ENCODE assay signal across 20 cellular contexts in the genomic region with DNA sequence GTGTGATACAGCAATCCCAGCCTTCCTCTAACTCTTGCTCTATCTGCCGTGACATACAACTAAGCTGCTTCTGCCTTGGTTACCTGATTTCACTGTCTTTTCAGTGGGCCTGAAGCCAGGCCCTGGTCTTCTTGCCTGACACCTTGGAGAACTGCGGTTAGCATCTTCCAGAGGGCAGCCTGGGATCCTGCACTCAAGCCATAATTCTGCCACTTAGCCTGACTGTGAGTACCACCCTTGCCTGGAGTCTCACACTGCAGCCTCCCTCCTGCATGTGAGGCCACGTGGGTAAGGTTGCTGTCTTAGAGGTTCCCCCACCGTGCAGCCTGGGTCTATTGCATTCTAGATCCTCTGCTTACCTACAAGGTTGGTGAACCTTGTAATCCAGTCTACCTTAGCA. TPM values are rescaled to one million over a fixed set of nuclear protein-coding genes. Genes with fewer than 3 reads are reported as not detected.
A peak's percentile ranks its signal among the peaks of the same experiment; 100 is the strongest.
DNase-seq lines count a peak whose midpoint lies in the region; ATAC-seq and TF ChIP-seq lines count a peak whose summit lies in the region.
"Had no signal": no experiment of that assay in that cellular context is flagged by ENCODE, and none has a peak within 500 bp of the region (broad histone marks: within the 10 kb centered on the region; RNA-seq: fewer than 3 reads in every experiment).

No MANE protein-coding gene starts in this region.

- H3K4me3 Mint-ChIP-seq in activated T-cell treated with anti-CD3 and anti-CD28 coated beads, Interleukin-2, amount 50 U/mL, for 72 hours: no peak overlapping the region
- H3K4me3 Mint-ChIP-seq in dendritic cell treated with granulocyte-macrophage colony-stimulating factor and Interleukin-4, amounts not matched to agents 40 ng/mL and 50 ng/mL, for 4 days: no peak overlapping the region
- no peak overlapping the region for H3K4me3 Mint-ChIP-seq in stimulated activated effector memory CD8-positive, alpha-beta T cell treated with anti-CD3 and anti-CD28 coated beads, Interleukin-12 subunit alpha, Interleukin-12 subunit beta, amount 100 ng/mL, for 72 hours
- no peak overlapping the region for H3K4me3 Mint-ChIP-seq in activated naive CD8-positive, alpha-beta T cell treated with anti-CD3 and anti-CD28 coated beads for 36 hours
- H3K4me3 Mint-ChIP-seq: CD4-positive, alpha-beta memory T cell had no signal

- H3K4me2 ChIP-seq in SK-N-SH: no peak overlapping the region

- no peak for TF ChIP-seq RAD21 in SK-N-SH (IDR thresholded peaks at IDR 0.05; ENCODE audit: low read length)

- intact Hi-C loops in dendritic cell treated with granulocyte-macrophage colony-stimulating factor and Interleukin-4, amounts not matched to agents 40 ng/mL and 50 ng/mL, for 4 days (cut with micrococcal nuclease): no loop called here

- no peaks in the 10 kb centered on the region for H3K79me2 ChIP-seq in SK-N-SH (ENCODE audit: insufficient read depth)

- H3K9me3 ChIP-seq in KOPT-K1 (ENCODE audit: insufficient read depth, low read length, poor library complexity, severe bottlenecking) (no peaks in the 10 kb centered on the region), SK-N-SH (no peaks in the 10 kb centered on the region)

- no peak for TF ChIP-seq EP300 in SK-N-SH (IDR thresholded peaks at IDR 0.05; ENCODE audit: borderline replicate concordance in 1 of 2, low read depth in 1 of 2, low read length in 1 of 2)

- POLR2A ChIA-PET in SK-N-SH (lab: Yijun Ruan, JAX): interaction anchor here (0.7 kb wide), 1 partner anchor 192 kb away, joined by 3 read pairs; no protein-coding TSS in a partner anchor

- no peak for DNase-seq in activated T-cell treated with anti-CD3 and anti-CD28 coated beads, Interleukin-2, amount 50 U/mL, for 72 hours
- no peak for DNase-seq in activated T-cell treated with anti-CD3 and anti-CD28 coated beads, Interleukin-2, amount 50 U/mL, for 1 hour
- no peak for DNase-seq in stimulated activated effector memory CD8-positive, alpha-beta T cell treated with anti-CD3 and anti-CD28 coated beads, Interleukin-12 subunit alpha, Interleukin-12 subunit beta, amount 100 ng/mL, for 72 hours (ENCODE audit: low spot score in 2 of 2)
- DNase-seq in NCI-H526 treated with DMSO at 0.1 percent for 48 hours (lab: John Stamatoyannopoulos, UW) (no peak), SK-N-SH (no peak)
- DNase-seq in activated naive CD8-positive, alpha-beta T cell treated with anti-CD3 and anti-CD28 coated beads for 36 hours: no peak
- DNase-seq: Calu3; CD4-positive, alpha-beta memory T cell; DMS53; GF-D8; HCEC 1CT; NCI-H1436; NCI-H2029; NCI-H2171; NCI-H446; NK-92 treated with Interleukin-12 subunit alpha and Interleukin-12 subunit beta, amount 100 ng/mL, for 24 hours; RPMI8226; SIG-M5 had no signal

- no peak overlapping the region for H2AFZ ChIP-seq in SK-N-SH (ENCODE audit: low read depth)

- WGBS in SK-N-SH (ENCODE audit: low lambda C conversion rate): 89% methylated on average over 4 of the region's 4 CpGs

- H3K9me3 Mint-ChIP-seq in activated T-cell treated with anti-CD3 and anti-CD28 coated beads, Interleukin-2, amount 50 U/mL, for 72 hours: peaks cover 0 to under 1% of the 10 kb centered on the region in 2 donors
- H3K9me3 Mint-ChIP-seq in dendritic cell treated with granulocyte-macrophage colony-stimulating factor and Interleukin-4, amounts not matched to agents 40 ng/mL and 50 ng/mL, for 4 days: no peaks in the 10 kb centered on the region
- no peaks in the 10 kb centered on the region for H3K9me3 Mint-ChIP-seq in stimulated activated effector memory CD8-positive, alpha-beta T cell treated with anti-CD3 and anti-CD28 coated beads, Interleukin-12 subunit alpha, Interleukin-12 subunit beta, amount 100 ng/mL, for 72 hours
- no peaks in the 10 kb centered on the region for H3K9me3 Mint-ChIP-seq in activated naive CD8-positive, alpha-beta T cell treated with anti-CD3 and anti-CD28 coated beads for 36 hours
- H3K9me3 Mint-ChIP-seq: CD4-positive, alpha-beta memory T cell had no signal

- H3K9ac ChIP-seq in SK-N-SH: no peak overlapping the region

- H3K27ac ChIP-seq in KOPT-K1 (ENCODE audit: low read depth, low read length, poor library complexity, severe bottlenecking) (peak overlapping the region; percentile 0), SK-N-SH (ENCODE audit: low read depth in 2 of 2, low read length in 1 of 2) (no peak overlapping the region; a peak in 1 of 4 replicates)

- peaks cover 0 to 12% of the 10 kb centered on the region in 2 experiments; a peak in 1 of 4 replicates for H3K4me1 ChIP-seq in SK-N-SH (ENCODE audit: control insufficient read depth in 1 of 2, insufficient read depth in 2 of 2, low read depth in 1 of 2, low read length in 1 of 2)

- TF ChIP-seq CTCF in SK-N-SH (IDR thresholded peaks at IDR 0.05): no peak

- H3K27me3 ChIP-seq in SK-N-SH (ENCODE audit: insufficient read depth): no peaks in the 10 kb centered on the region

- ATAC-seq in activated T-cell treated with anti-CD3 and anti-CD28 coated beads, Interleukin-2, amount 50 U/mL, for 72 hours (replicated peaks in 1 of 2): no peak
- ATAC-seq in stimulated activated effector memory CD8-positive, alpha-beta T cell treated with anti-CD3 and anti-CD28 coated beads, Interleukin-12 subunit alpha, Interleukin-12 subunit beta, amount 100 ng/mL, for 72 hours: no peak

- no peaks in the 10 kb centered on the region for H4K20me1 ChIP-seq in SK-N-SH (ENCODE audit: insufficient read depth)

- H3K9me2 ChIP-seq in SK-N-SH: no peaks in the 10 kb centered on the region

- no peak overlapping the region for H3K4me3 ChIP-seq in SK-N-SH (ENCODE audit: low read depth in 2 of 2, low read length in 1 of 2)

- no peaks in the 10 kb centered on the region for H3F3A ChIP-seq in SK-N-SH (replicated peaks; ENCODE audit: insufficient read depth)

- peaks cover 72% of the 10 kb centered on the region for H3K4me1 Mint-ChIP-seq in activated T-cell treated with anti-CD3 and anti-CD28 coated beads, Interleukin-2, amount 50 U/mL, for 72 hours (ENCODE audit: low read depth)
- H3K4me1 Mint-ChIP-seq in dendritic cell treated with granulocyte-macrophage colony-stimulating factor and Interleukin-4, amounts not matched to agents 40 ng/mL and 50 ng/mL, for 4 days (ENCODE audit: low read depth): peaks cover 10% of the 10 kb centered on the region
- peaks cover 9% of the 10 kb centered on the region for H3K4me1 Mint-ChIP-seq in stimulated activated effector memory CD8-positive, alpha-beta T cell treated with anti-CD3 and anti-CD28 coated beads, Interleukin-12 subunit alpha, Interleukin-12 subunit beta, amount 100 ng/mL, for 72 hours
- H3K4me1 Mint-ChIP-seq in activated naive CD8-positive, alpha-beta T cell treated with anti-CD3 and anti-CD28 coated beads for 36 hours: peaks cover 15% of the 10 kb centered on the region

- no peaks in the 10 kb centered on the region for H3K27me3 Mint-ChIP-seq in activated T-cell treated with anti-CD3 and anti-CD28 coated beads, Interleukin-2, amount 50 U/mL, for 72 hours (ENCODE audit: low read depth)
- no peaks in the 10 kb centered on the region for H3K27me3 Mint-ChIP-seq in dendritic cell treated with granulocyte-macrophage colony-stimulating factor and Interleukin-4, amounts not matched to agents 40 ng/mL and 50 ng/mL, for 4 days
- H3K27me3 Mint-ChIP-seq in activated naive CD8-positive, alpha-beta T cell treated with anti-CD3 and anti-CD28 coated beads for 36 hours: no peaks in the 10 kb centered on the region
- H3K27me3 Mint-ChIP-seq: CD4-positive, alpha-beta memory T cell had no signal

- peak overlapping the region; percentile 3 for H3K27ac Mint-ChIP-seq in activated T-cell treated with anti-CD3 and anti-CD28 coated beads, Interleukin-2, amount 50 U/mL, for 72 hours
- H3K27ac Mint-ChIP-seq in dendritic cell treated with granulocyte-macrophage colony-stimulating factor and Interleukin-4, amounts not matched to agents 40 ng/mL and 50 ng/mL, for 4 days: peak overlapping the region; percentile 51
- H3K27ac Mint-ChIP-seq in stimulated activated effector memory CD8-positive, alpha-beta T cell treated with anti-CD3 and anti-CD28 coated beads, Interleukin-12 subunit alpha, Interleukin-12 subunit beta, amount 100 ng/mL, for 72 hours: peak overlapping the region; percentile 12
- no peak overlapping the region for H3K27ac Mint-ChIP-seq in activated naive CD8-positive, alpha-beta T cell treated with anti-CD3 and anti-CD28 coated beads for 36 hours

- H3K36me3 ChIP-seq in KOPT-K1 (ENCODE audit: insufficient read depth, low read length) (peaks cover 99% of the 10 kb centered on the region), SK-N-SH (replicated peaks in 1 of 2; ENCODE audit: control insufficient read depth in 1 of 2, insufficient read depth in 2 of 2, low read length in 1 of 2) (peaks cover 7 to 65% of the 10 kb centered on the region in 2 experiments)

- CTCF ChIA-PET in SK-N-SH (lab: Yijun Ruan, JAX): interaction anchor here (2.3 kb wide), 1 partner anchor 340 kb away, joined by 13 read pairs; no protein-coding TSS in a partner anchor

- H3K36me3 Mint-ChIP-seq in activated T-cell treated with anti-CD3 and anti-CD28 coated beads, Interleukin-2, amount 50 U/mL, for 72 hours (ENCODE audit: insufficient read depth in 2 of 2): peaks cover 14 to 21% of the 10 kb centered on the region in 2 donors
- H3K36me3 Mint-ChIP-seq in dendritic cell treated with granulocyte-macrophage colony-stimulating factor and Interleukin-4, amounts not matched to agents 40 ng/mL and 50 ng/mL, for 4 days (ENCODE audit: low read depth): peaks cover 87% of the 10 kb centered on the region
- no peaks in the 10 kb centered on the region for H3K36me3 Mint-ChIP-seq in stimulated activated effector memory CD8-positive, alpha-beta T cell treated with anti-CD3 and anti-CD28 coated beads, Interleukin-12 subunit alpha, Interleukin-12 subunit beta, amount 100 ng/mL, for 72 hours
- no peaks in the 10 kb centered on the region for H3K36me3 Mint-ChIP-seq in activated naive CD8-positive, alpha-beta T cell treated with anti-CD3 and anti-CD28 coated beads for 36 hours

TF ChIP-seq in SK-N-SH, 30 proteins besides CTCF, POLR2A, EP300 and RAD21 (continues in another document):
- TF ChIP-seq RCOR1 (IDR thresholded peaks at IDR 0.05; ENCODE audit: low read length): no peak
- no peak for TF ChIP-seq FOSL2 (IDR thresholded peaks at IDR 0.05; ENCODE audit: borderline replicate concordance, low read depth)
- no peak for TF ChIP-seq NFIC (IDR thresholded peaks at IDR 0.05; ENCODE audit: borderline replicate concordance)

RNA-seq across cellular contexts. Expression of a gene that starts 35.8 kb away (rescaled TPM):
- 10 to 100 TPM; 17.3 to 18.9 TPM for total RNA-seq in activated T-cell treated with anti-CD3 and anti-CD28 coated beads, Interleukin-2, amount 50 U/mL, for 72 hours
- total RNA-seq in activated naive CD8-positive, alpha-beta T cell treated with anti-CD3 and anti-CD28 coated beads for 36 hours: 1 to 10 TPM; 3.5 to 4.2 TPM
- 8.0 and 8.4 TPM in 2 replicates for polyA plus RNA-seq in SK-N-SH (2012; rRNA removed)
- 4.4 and 5.3 TPM in 2 replicates for polyA plus RNA-seq in SK-N-SH (2012; cell fraction: cytosol; rRNA removed)
- polyA plus RNA-seq in SK-N-SH (2012; cell fraction: nucleus; rRNA removed): 32.8 and 39.6 TPM in 2 replicates

RNA-seq across cellular contexts. Expression of a gene that starts 36.1 kb away (rescaled TPM):
- total RNA-seq in activated T-cell treated with anti-CD3 and anti-CD28 coated beads, Interleukin-2, amount 50 U/mL, for 72 hours: 10 to 100 TPM; 22.4 to 31.8 TPM
- total RNA-seq in activated naive CD8-positive, alpha-beta T cell treated with anti-CD3 and anti-CD28 coated beads for 36 hours: 1 to 10 TPM; 3.3 to 4.0 TPM
- polyA plus RNA-seq in SK-N-SH (2012; rRNA removed): 5.0 and 7.5 TPM in 2 replicates
- polyA plus RNA-seq in SK-N-SH (2012; cell fraction: cytosol; rRNA removed): 4.9 and 5.3 TPM in 2 replicates
- 5.3 and 12.7 TPM in 2 replicates for polyA plus RNA-seq in SK-N-SH (2012; cell fraction: nucleus; rRNA removed)

Comparison
In these comparisons a context has a peak if more than half of its experiments do, and no peak if none do; other contexts are left out.
1. RNA of a gene that starts 36.1 kb away (total RNA-seq): 22.4 to 31.8 TPM in activated T-cell treated with anti-CD3 and anti-CD28 coated beads, Interleukin-2, amount 50 U/mL, for 72 hours; 3.3 to 4.0 TPM in activated naive CD8-positive, alpha-beta T cell treated with anti-CD3 and anti-CD28 coated beads for 36 hours; every median in the first group is over 4 times any median in the second.